ENCODE assay signal across 8 cellular contexts in the genomic region with DNA sequence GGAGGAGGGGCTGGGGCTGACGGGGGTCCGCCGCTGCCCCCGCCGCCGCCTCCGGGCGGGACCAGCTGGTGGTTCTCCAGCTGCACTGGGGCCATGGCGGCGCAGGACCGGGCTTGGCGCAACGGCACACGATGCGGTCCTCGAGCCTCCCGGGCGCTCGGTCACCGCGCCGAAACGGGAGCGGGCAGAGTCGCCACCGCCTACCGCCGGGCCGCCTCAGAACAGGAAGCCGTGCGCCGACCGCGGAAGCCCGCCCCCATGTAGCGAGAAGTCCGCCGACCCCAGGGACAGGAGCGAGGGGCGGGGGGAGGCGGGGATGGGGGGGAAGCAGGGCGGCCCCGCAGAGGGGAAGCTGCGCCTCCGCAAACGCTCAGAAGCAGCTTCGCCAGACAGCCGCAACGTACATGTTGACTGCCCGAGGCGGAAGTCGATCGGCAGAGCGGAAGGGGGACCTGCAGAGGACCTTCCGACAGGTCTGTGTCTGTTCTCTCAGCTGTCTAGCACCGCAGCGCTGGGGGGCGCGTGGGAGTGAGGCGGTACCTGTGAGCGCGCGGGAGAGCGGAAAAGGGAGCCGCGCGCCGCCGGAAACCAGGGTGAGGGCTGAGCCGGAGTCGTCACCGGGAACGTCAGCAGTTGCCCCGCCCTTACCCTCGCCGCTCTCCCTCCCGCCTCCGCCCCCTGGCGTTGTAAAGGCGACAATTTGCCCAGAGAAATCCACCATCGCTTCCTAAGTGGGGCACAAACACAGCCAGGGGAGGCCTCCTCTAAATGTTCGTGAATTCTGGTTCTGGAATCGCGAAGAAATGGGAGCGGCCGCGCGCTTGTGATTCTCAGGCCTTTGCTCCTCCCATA. TPM values are rescaled to one million over a fixed set of nuclear protein-coding genes. Genes with fewer than 3 reads are reported as not detected.
DNase-seq lines count a peak whose midpoint lies in the region; ATAC-seq and TF ChIP-seq lines count a peak whose summit lies in the region.

MED14 (minus strand) TSS at position 225 of the 852 bp plus-strand sequence; CDS start at position 95, 130 bp downstream.

- DNase-seq in G401 (ENCODE audit: low spot score), result peak; percentile 90
- peak; percentile 83 for DNase-seq in H7
- peak; percentile 81 for DNase-seq in activated effector memory CD4-positive, alpha-beta T cell treated with Interleukin-2 at 50 U/mL for 16 hours
- peak; percentile 87 for DNase-seq in fibroblast of pulmonary artery (ENCODE audit: low read depth)
- DNase-seq in nephron progenitor cell, result peak; percentile 85
- peak; percentile 89 to 95 for DNase-seq in stimulated activated naive CD8-positive, alpha-beta T cell treated with anti-CD3 and anti-CD28 coated beads, Interleukin-15, amount 100 ng/mL, for 72 hours

- H3K4me3 ChIP-seq in H7 (ENCODE audit: insufficient read depth, low read depth, low read length), result peak within 1 kb of the TSS; percentile 82
- peak within 1 kb of the TSS; percentile 94 for H3K4me3 ChIP-seq in Loucy (ENCODE audit: low read length, poor library complexity, severe bottlenecking)
- peak within 1 kb of the TSS; percentile 72 for H3K4me3 ChIP-seq in fibroblast of pulmonary artery (replicated peaks; ENCODE audit: low read depth, low read length)

- in situ Hi-C loops in G401 (cut with HindIII; ENCODE audit: low sequenced_read_pairs), result no loop called here

- peaks cover 44% of the 10 kb centered on the region for H3K79me2 ChIP-seq in Loucy (ENCODE audit: insufficient read depth, low read length)

- TF ChIP-seq CTCF in Loucy (conservative IDR thresholded peaks at IDR 0.05; ENCODE audit: low read length) (peak; percentile 39), fibroblast of pulmonary artery (IDR thresholded peaks at IDR 0.05; ENCODE audit: low read length, missing control alignments) (peak; percentile 37), nephron progenitor cell (IDR thresholded peaks at IDR 0.05) (peak; percentile 34)

- H3F3A ChIP-seq in Loucy (ENCODE audit: low read depth), result no peaks in the 10 kb centered on the region

- peak within 1 kb of the TSS; percentile 89 for H3K4me3 Mint-ChIP-seq in nephron progenitor cell
- H3K4me3 Mint-ChIP-seq in stimulated activated naive CD8-positive, alpha-beta T cell treated with anti-CD3 and anti-CD28 coated beads, Interleukin-15, amount 100 ng/mL, for 72 hours, result peak within 1 kb of the TSS; percentile 88 to 91

- H3K36me3 ChIP-seq in H7 (replicated peaks; ENCODE audit: control insufficient read depth, insufficient read depth, low read length) (peaks cover 2% of the 10 kb centered on the region), Loucy (ENCODE audit: insufficient read depth, low read length) (no peaks in the 10 kb centered on the region)

- peaks cover 19% of the 10 kb centered on the region for H3K4me1 ChIP-seq in Loucy (ENCODE audit: insufficient read depth, low read length, poor library complexity, severe bottlenecking)

- H3K9me2 ChIP-seq in Loucy (replicated peaks; ENCODE audit: low read depth, low read length), result no peaks in the 10 kb centered on the region

- no peaks in the 10 kb centered on the region for H3K36me3 Mint-ChIP-seq in nephron progenitor cell (ENCODE audit: low read depth)

- no peaks in the 10 kb centered on the region for H3K27me3 Mint-ChIP-seq in nephron progenitor cell (ENCODE audit: low read depth, poor library complexity)
- H3K27me3 Mint-ChIP-seq in stimulated activated naive CD8-positive, alpha-beta T cell treated with anti-CD3 and anti-CD28 coated beads, Interleukin-15, amount 100 ng/mL, for 72 hours, result no peaks in the 10 kb centered on the region

- H3K4me1 Mint-ChIP-seq in nephron progenitor cell, result peaks cover 40% of the 10 kb centered on the region
- peaks cover 35% of the 10 kb centered on the region for H3K4me1 Mint-ChIP-seq in stimulated activated naive CD8-positive, alpha-beta T cell treated with anti-CD3 and anti-CD28 coated beads, Interleukin-15, amount 100 ng/mL, for 72 hours

- H3K4me2 ChIP-seq in Loucy (ENCODE audit: low read depth, low read length, poor library complexity, severe bottlenecking), result peak within 1 kb of the TSS; percentile 92

- peak; percentile 79 for TF ChIP-seq POLR2A in Raji (IDR thresholded peaks at IDR 0.05; ENCODE audit: insufficient read depth, low read depth, low read length)

- H3K27me3 ChIP-seq in H7 (ENCODE audit: control insufficient read depth, insufficient read depth, low read length) (no peaks in the 10 kb centered on the region), Loucy (ENCODE audit: insufficient read depth, low read length, poor library complexity, severe bottlenecking) (no peaks in the 10 kb centered on the region)

- no peaks in the 10 kb centered on the region for H3K9me3 ChIP-seq in Loucy (ENCODE audit: insufficient read depth, low read depth, low read length)

- H4K20me1 ChIP-seq in Loucy (ENCODE audit: insufficient read depth, low read length, poor library complexity, severe bottlenecking), result peaks cover 32% of the 10 kb centered on the region

- peak within 1 kb of the TSS; percentile 83 for H3K9ac ChIP-seq in Loucy (ENCODE audit: low read depth, low read length, poor library complexity, severe bottlenecking)

- peaks cover 26% of the 10 kb centered on the region for H3K9me3 Mint-ChIP-seq in nephron progenitor cell
- H3K9me3 Mint-ChIP-seq in stimulated activated naive CD8-positive, alpha-beta T cell treated with anti-CD3 and anti-CD28 coated beads, Interleukin-15, amount 100 ng/mL, for 72 hours, result no peaks in the 10 kb centered on the region

- peak within 1 kb of the TSS; percentile 99 for H3K27ac Mint-ChIP-seq in nephron progenitor cell
- peak within 1 kb of the TSS; percentile 96 to 99 for H3K27ac Mint-ChIP-seq in stimulated activated naive CD8-positive, alpha-beta T cell treated with anti-CD3 and anti-CD28 coated beads, Interleukin-15, amount 100 ng/mL, for 72 hours

- H2AFZ ChIP-seq in Loucy (ENCODE audit: low read length), result peak within 1 kb of the TSS; percentile 98

- peak; percentile 97 for ATAC-seq in stimulated activated naive CD8-positive, alpha-beta T cell treated with anti-CD3 and anti-CD28 coated beads, Interleukin-15, amount 100 ng/mL, for 72 hours

RNA-seq across cellular contexts. Expression of gene MED14, which starts in this region (rescaled TPM):
- total RNA-seq in G401 (2014; rRNA removed; shearing (Covaris generic)), result 5.2 and 9.9 TPM in 2 replicates
- 54.4 and 88.3 TPM in 2 replicates for total RNA-seq in H7 (2014; rRNA removed; shearing (Covaris generic))

Comparison
In these comparisons a context has a peak if more than half of its experiments do, and no peak if none do; other contexts are left out.
1. Peak in every context shown above with its lines: DNase-seq, ATAC-seq and H3K4me3 ChIP-seq.